Comparison of ENCODE assay signal across 28 cellular contexts in the genomic region with DNA sequence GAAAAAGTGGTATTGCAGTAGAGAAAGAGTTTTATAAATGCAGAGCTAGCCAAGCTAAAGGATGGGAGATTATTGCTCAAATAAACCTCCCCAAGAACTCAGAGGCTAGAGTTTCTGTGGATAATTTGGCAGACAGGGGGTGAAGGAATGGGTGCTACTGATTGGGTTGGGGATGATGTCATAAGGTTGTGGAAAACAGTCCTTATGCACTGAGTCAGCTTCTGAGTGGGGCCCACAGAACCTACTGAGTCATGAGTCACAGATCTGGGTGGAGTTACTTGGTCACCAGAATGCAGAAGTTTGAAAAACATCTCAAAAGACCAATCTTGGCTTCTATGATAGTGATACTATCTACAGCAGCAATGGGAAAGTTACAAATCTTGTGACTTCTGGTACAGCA.
"Had no signal": no experiment of that assay in that cellular context is flagged by ENCODE, and none has a peak within 500 bp of the region (broad histone marks: within the 10 kb centered on the region; RNA-seq: fewer than 3 reads in every experiment).

No MANE protein-coding gene starts in this region.

- H3K4me2 ChIP-seq: neural progenitor cell, smooth muscle cell had no signal

- H3K4me3 ChIP-seq: neural progenitor cell, ovary, psoas muscle, skin epidermis, smooth muscle cell, spleen, suprapubic skin, testis, tibial artery, transverse colon, upper lobe of right lung, vagina had no signal

- H3K27me3 ChIP-seq: neural progenitor cell, ovary, suprapubic skin, testis, tibial artery, transverse colon, vagina had no signal

- H3K36me3 ChIP-seq: neural progenitor cell, ovary, spleen, suprapubic skin, tibial artery, transverse colon, upper lobe of right lung, vagina had no signal

- H3K9ac ChIP-seq: neural progenitor cell, parathyroid adenoma had no signal

- ATAC-seq: natural killer cell; psoas muscle; right cardiac atrium; sciatic nerve; stimulated activated memory B cell treated with anti-CD40 and anti-IgM and Interleukin-4, amounts not matched to agents 10 μg/mL and 1 μg/mL and 100 μg/mL, for 72 hours; stimulated activated naive CD8-positive, alpha-beta T cell treated with anti-CD3 and anti-CD28 coated beads, Interleukin-15, amount 100 ng/mL, for 72 hours; stimulated activated naive CD8-positive, alpha-beta T cell treated with anti-CD3 and anti-CD28 coated beads, Interleukin-15, Interleukin-2, amounts not matched to agents 100 U/mL and 50 U/mL, for 24 hours; upper lobe of right lung had no signal

- H2AFZ ChIP-seq: neural progenitor cell, parathyroid adenoma had no signal

- H3K27ac ChIP-seq: neural progenitor cell, ovary, parathyroid adenoma, psoas muscle, skin epidermis, spleen, suprapubic skin, testis, tibial artery, transverse colon, upper lobe of right lung, vagina had no signal

- H3K79me2 ChIP-seq: parathyroid adenoma had no signal

- H3K4me1 ChIP-seq: neural progenitor cell, parathyroid adenoma, psoas muscle, spleen, suprapubic skin, testis, tibial artery, transverse colon, upper lobe of right lung, vagina had no signal

- DNase-seq: natural killer cell; occipital lobe; ovary; posterior cingulate gyrus; psoas muscle; right cardiac atrium; spleen; stimulated activated CD4-positive, alpha-beta T cell treated with anti-CD3 and anti-CD28 coated beads, Interleukin-12 subunit alpha, Interleukin-12 subunit beta, amount 100 ng/mL, for 4 hours; stimulated activated CD4-positive, alpha-beta T cell treated with anti-CD3 and anti-CD28 coated beads, Interleukin-1b, Interleukin-23, amount 100 ng/mL, for 48 hours; stimulated activated CD4-positive, alpha-beta T cell treated with anti-CD3 and anti-CD28 coated beads, Interleukin-4, amount 100 ng/mL, for 1 hour; stimulated activated CD4-positive, alpha-beta T cell treated with anti-CD3 and anti-CD28 coated beads, Interleukin-4, amount 100 ng/mL, for 4 hours; stimulated activated CD8-positive, alpha-beta memory T cell treated with anti-CD3 and anti-CD28 coated beads, Interleukin-4, amount 100 ng/mL, for 48 hours; stimulated activated naive CD4-positive, alpha-beta T cell; stimulated activated naive CD8-positive, alpha-beta T cell treated with anti-CD3 and anti-CD28 coated beads, Interleukin-15, amount 100 ng/mL, for 72 hours; stimulated activated naive CD8-positive, alpha-beta T cell treated with anti-CD3 and anti-CD28 coated beads, Interleukin-15, Interleukin-2, amounts not matched to agents 100 U/mL and 50 U/mL, for 24 hours; substantia nigra; testis; tibial artery; transverse colon; upper lobe of right lung had no signal

- H3K9me3 ChIP-seq: testis, upper lobe of right lung, vagina had no signal
